ENCODE assay signal across 1 cellular context in genomic region chr11:65477271-65478029, GRCh38.
A peak's percentile ranks its signal among the peaks of the same experiment; 100 is the strongest.
TF ChIP-seq lines count a peak whose summit lies in the region.

No MANE protein-coding gene starts in this region.

TF ChIP-seq in K562, 482 proteins besides CTCF, POLR2A, EP300 and RAD21 (continued from another document):
- TF ChIP-seq, protein P1, sequence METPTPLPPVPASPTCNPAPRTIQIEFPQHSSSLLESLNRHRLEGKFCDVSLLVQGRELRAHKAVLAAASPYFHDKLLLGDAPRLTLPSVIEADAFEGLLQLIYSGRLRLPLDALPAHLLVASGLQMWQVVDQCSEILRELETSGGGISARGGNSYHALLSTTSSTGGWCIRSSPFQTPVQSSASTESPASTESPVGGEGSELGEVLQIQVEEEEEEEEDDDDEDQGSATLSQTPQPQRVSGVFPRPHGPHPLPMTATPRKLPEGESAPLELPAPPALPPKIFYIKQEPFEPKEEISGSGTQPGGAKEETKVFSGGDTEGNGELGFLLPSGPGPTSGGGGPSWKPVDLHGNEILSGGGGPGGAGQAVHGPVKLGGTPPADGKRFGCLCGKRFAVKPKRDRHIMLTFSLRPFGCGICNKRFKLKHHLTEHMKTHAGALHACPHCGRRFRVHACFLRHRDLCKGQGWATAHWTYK (CRISPR knock-in tag; IDR thresholded peaks at IDR 0.05), result peak; percentile 17; the same call in 1 of the 2 replicates
- TF ChIP-seq HNRNPK (IDR thresholded peaks at IDR 0.05; ENCODE audit: low read depth, low read length, poor library complexity, severe bottlenecking) (no peak), ZNF707 (CRISPR knock-in tag; conservative IDR thresholded peaks at IDR 0.05) (0 out of 2 replicates have a peak, but pooled peaks have one; percentile 8), PHB2 (IDR thresholded peaks at IDR 0.05; ENCODE audit: low read depth) (peak; percentile 57; the same call in 1 of the 2 replicates), ZNF589 (CRISPR knock-in tag; IDR thresholded peaks at IDR 0.05; ENCODE audit: low read depth) (0 out of 2 replicates have a peak, but pooled peaks have one; percentile 19), HOMEZ (CRISPR knock-in tag; IDR thresholded peaks at IDR 0.05) (0 out of 2 replicates have a peak, but pooled peaks have one; percentile 42), HLTF (IDR thresholded peaks at IDR 0.05) (peak; percentile 81), NFYB (IDR thresholded peaks at IDR 0.05; ENCODE audit: extremely low read depth, insufficient read length) (peak; percentile 14), RCOR1 (IDR thresholded peaks at IDR 0.05; ENCODE audit: borderline replicate concordance in 1 of 2, low read depth in 2 of 2, low read length in 2 of 2) (peak in 1 of 2 experiments; percentile 50; a peak in 1 of 4 replicates), KLF6 (CRISPR knock-in tag; IDR thresholded peaks at IDR 0.05; ENCODE audit: borderline replicate concordance) (peak; percentile 64; the same call in 1 of the 2 replicates), BRD9 (IDR thresholded peaks at IDR 0.05; ENCODE audit: low read depth, partially characterized antibody) (peak; percentile 90), POLR2G (IDR thresholded peaks at IDR 0.05; ENCODE audit: low read depth, low read length) (peak; percentile 99), TBL1XR1 (IDR thresholded peaks at IDR 0.05; ENCODE audit: low read length in 2 of 2) (peak; percentile 68 to 81; a peak in 3 of 4 replicates), CBX1 (IDR thresholded peaks at IDR 0.05; ENCODE audit: low read depth) (peak; percentile 96), SOX6 (IDR thresholded peaks at IDR 0.05) (peak; percentile 36; the same call in 1 of the 2 replicates), ZNF41 (CRISPR knock-in tag; conservative IDR thresholded peaks at IDR 0.05) (no peak), ZNF316 (IDR thresholded peaks at IDR 0.05) (peak; percentile 67), ZNF395 (CRISPR knock-in tag; IDR thresholded peaks at IDR 0.05) (peak; percentile 50; the same call in 1 of the 2 replicates), NFATC3 (IDR thresholded peaks at IDR 0.05) (no peak), YY1 (IDR thresholded peaks at IDR 0.05; ENCODE audit: borderline replicate concordance in 1 of 3, control insufficient read depth in 1 of 3, extremely low read depth in 1 of 3, insufficient read depth in 3 of 3, insufficient read length in 1 of 3, insufficient replicate concordance in 2 of 3, low read depth in 1 of 3, low read length in 2 of 3) (peak in 1 of 3 experiments; percentile 53), SP1 (CRISPR knock-in tag; IDR thresholded peaks at IDR 0.05) (peak; percentile 21; the same call in 1 of the 2 replicates)
- TF ChIP-seq, protein P2, sequence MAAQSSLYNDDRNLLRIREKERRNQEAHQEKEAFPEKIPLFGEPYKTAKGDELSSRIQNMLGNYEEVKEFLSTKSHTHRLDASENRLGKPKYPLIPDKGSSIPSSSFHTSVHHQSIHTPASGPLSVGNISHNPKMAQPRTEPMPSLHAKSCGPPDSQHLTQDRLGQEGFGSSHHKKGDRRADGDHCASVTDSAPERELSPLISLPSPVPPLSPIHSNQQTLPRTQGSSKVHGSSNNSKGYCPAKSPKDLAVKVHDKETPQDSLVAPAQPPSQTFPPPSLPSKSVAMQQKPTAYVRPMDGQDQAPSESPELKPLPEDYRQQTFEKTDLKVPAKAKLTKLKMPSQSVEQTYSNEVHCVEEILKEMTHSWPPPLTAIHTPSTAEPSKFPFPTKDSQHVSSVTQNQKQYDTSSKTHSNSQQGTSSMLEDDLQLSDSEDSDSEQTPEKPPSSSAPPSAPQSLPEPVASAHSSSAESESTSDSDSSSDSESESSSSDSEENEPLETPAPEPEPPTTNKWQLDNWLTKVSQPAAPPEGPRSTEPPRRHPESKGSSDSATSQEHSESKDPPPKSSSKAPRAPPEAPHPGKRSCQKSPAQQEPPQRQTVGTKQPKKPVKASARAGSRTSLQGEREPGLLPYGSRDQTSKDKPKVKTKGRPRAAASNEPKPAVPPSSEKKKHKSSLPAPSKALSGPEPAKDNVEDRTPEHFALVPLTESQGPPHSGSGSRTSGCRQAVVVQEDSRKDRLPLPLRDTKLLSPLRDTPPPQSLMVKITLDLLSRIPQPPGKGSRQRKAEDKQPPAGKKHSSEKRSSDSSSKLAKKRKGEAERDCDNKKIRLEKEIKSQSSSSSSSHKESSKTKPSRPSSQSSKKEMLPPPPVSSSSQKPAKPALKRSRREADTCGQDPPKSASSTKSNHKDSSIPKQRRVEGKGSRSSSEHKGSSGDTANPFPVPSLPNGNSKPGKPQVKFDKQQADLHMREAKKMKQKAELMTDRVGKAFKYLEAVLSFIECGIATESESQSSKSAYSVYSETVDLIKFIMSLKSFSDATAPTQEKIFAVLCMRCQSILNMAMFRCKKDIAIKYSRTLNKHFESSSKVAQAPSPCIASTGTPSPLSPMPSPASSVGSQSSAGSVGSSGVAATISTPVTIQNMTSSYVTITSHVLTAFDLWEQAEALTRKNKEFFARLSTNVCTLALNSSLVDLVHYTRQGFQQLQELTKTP (IDR thresholded peaks at IDR 0.05; ENCODE audit: low read depth in 1 of 2, partially characterized antibody in 2 of 2), result peak; percentile 69 to 94
